In the genomic region with DNA sequence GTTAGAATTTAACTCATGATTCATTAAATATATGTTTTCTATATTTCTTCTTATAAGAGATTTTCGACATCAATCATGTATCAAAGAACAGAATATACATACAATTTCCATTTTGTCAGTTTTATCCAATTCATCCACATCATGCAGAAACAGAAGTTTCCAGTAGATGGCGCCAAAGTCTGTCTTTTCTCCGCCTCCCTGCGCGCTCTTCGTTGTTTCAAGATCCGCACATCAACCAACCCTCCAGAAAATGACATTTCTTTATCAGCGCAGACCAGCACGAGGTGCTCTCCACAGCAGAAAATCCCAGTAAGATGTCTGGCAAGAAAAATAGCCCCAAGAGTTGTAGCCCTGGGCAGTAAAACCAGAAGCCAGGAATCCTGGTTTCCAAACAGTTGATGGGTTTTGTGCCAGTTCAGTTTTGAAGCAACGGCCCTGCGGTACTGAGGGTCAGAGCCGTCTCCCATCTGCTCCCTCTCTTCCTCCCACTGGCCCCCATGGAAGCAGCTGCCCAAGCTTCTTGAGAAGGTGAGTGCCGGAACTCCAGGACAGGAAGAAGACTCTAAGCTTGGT, we compare ENCODE assay signal across 8 cellular contexts. TPM values are rescaled to one million over a fixed set of nuclear protein-coding genes. Genes with fewer than 3 reads are reported as not detected.
DNase-seq lines count a peak whose midpoint lies in the region; ATAC-seq and TF ChIP-seq lines count a peak whose summit lies in the region.

No MANE protein-coding gene starts in this region.

- H3K4me1 Mint-ChIP-seq in T-helper 1 cell treated with Interleukin-12 subunit alpha and Interleukin-12 subunit beta and Interleukin-4 antibody, amounts not matched to agents 30 μg/mL and 1 μg/mL, for 36 hours (ENCODE audit: low read depth): peaks cover 2% of the 10 kb centered on the region

- H3K4me3 Mint-ChIP-seq in T-helper 1 cell treated with Interleukin-12 subunit alpha and Interleukin-12 subunit beta and Interleukin-4 antibody, amounts not matched to agents 30 μg/mL and 1 μg/mL, for 36 hours: no peak overlapping the region

- no peaks in the 10 kb centered on the region for H3K79me2 ChIP-seq in ACC112 (ENCODE audit: control insufficient read depth, insufficient read depth, low read length, unreplicated experiment)

- peaks cover 4% of the 10 kb centered on the region for H3K27me3 Mint-ChIP-seq in T-helper 1 cell treated with Interleukin-12 subunit alpha and Interleukin-12 subunit beta and Interleukin-4 antibody, amounts not matched to agents 30 μg/mL and 1 μg/mL, for 36 hours (ENCODE audit: low read depth)

- peak overlapping the region; percentile 46 for H3K27ac Mint-ChIP-seq in T-helper 1 cell treated with Interleukin-12 subunit alpha and Interleukin-12 subunit beta and Interleukin-4 antibody, amounts not matched to agents 30 μg/mL and 1 μg/mL, for 36 hours

- H3K27me3 ChIP-seq in ACC112 (ENCODE audit: insufficient read depth, low read length) (peaks cover 17% of the 10 kb centered on the region; the same call in 1 of the 2 replicates), spleen (replicated peaks in 1 of 7) (peaks cover 0 to 20% (median 0%) of the 10 kb centered on the region in 7 donors)

- 26 to 31% (median 28%) methylated on average over 13 of the region's 13 CpGs for WGBS in spleen, 5 donors

- H3K36me3 ChIP-seq in ACC112 (ENCODE audit: insufficient read depth, low read length) (no peaks in the 10 kb centered on the region), spleen (no peaks in the 10 kb centered on the region)

- no peaks in the 10 kb centered on the region for H3K36me3 Mint-ChIP-seq in T-helper 1 cell treated with Interleukin-12 subunit alpha and Interleukin-12 subunit beta and Interleukin-4 antibody, amounts not matched to agents 30 μg/mL and 1 μg/mL, for 36 hours (ENCODE audit: low read depth)

- in situ Hi-C loops in GM13977 (cut with MboI; ENCODE audit: low pct_unique_long_range_greater_than_20kb, low sequenced_read_pairs, unreplicated experiment): loop anchor here (25.0 kb wide), 2 partner anchors 759 to 1284 kb away; no protein-coding TSS in a partner anchor
- in situ Hi-C loops in astrocyte of the cerebellum (cut with HindIII; ENCODE audit: low sequenced_read_pairs): no loop called here

- TF ChIP-seq CTCF in GM13977 (IDR thresholded peaks at IDR 0.05; ENCODE audit: extremely low read depth, insufficient read depth, missing control alignments) (peak; percentile 73), NB4 (IDR thresholded peaks at IDR 0.05; ENCODE audit: low read depth, low read length) (peak; percentile 53), astrocyte of the cerebellum (IDR thresholded peaks at IDR 0.05; ENCODE audit: low read depth, low read length, missing control alignments) (peak; percentile 68), spleen (IDR thresholded peaks at IDR 0.05 in 8 of 11, conservative IDR thresholded peaks at IDR 0.05 in 3 of 11) (peak; percentile 71 to 91 (median 84))

- no peak for ATAC-seq in GM18867 (IDR thresholded peaks at IDR 0.05; ENCODE audit: unreplicated experiment)

- no peaks in the 10 kb centered on the region for H3K9me3 ChIP-seq in spleen

- H3K4me3 ChIP-seq in ACC112 (ENCODE audit: low read depth, low read length): no peak overlapping the region
- H3K4me3 ChIP-seq in NB4 (ENCODE audit: low read depth, low read length): no peak overlapping the region
- H3K4me3 ChIP-seq in astrocyte of the cerebellum (ENCODE audit: low read depth, low read length): no peak overlapping the region
- H3K4me3 ChIP-seq in spleen: no peak overlapping the region

- H3K4me1 ChIP-seq in ACC112 (ENCODE audit: control insufficient read depth, insufficient read depth, low read length, unreplicated experiment) (no peaks in the 10 kb centered on the region), spleen (peaks cover 0 to 8% (median 2%) of the 10 kb centered on the region in 6 donors)

- TF ChIP-seq POLR2A in NB4 (IDR thresholded peaks at IDR 0.05; ENCODE audit: extremely low read depth, insufficient read length) (no peak), spleen (IDR thresholded peaks at IDR 0.05) (no peak)

- DNase-seq in GM13977 (ENCODE audit: low spot score): peak; percentile 87
- peak; percentile 70 for DNase-seq in NB4 (ENCODE audit: low read depth)
- peak; percentile 32 for DNase-seq in astrocyte of the cerebellum (ENCODE audit: low read depth)
- peak; percentile 36 to 48 for DNase-seq in hippocampal formation (lab: John Stamatoyannopoulos, UW)
- DNase-seq in spleen: no peak

- H2AFZ ChIP-seq in ACC112 (ENCODE audit: low read length, unreplicated experiment): peak overlapping the region; percentile 37

- no peaks in the 10 kb centered on the region for H3K9me3 Mint-ChIP-seq in T-helper 1 cell treated with Interleukin-12 subunit alpha and Interleukin-12 subunit beta and Interleukin-4 antibody, amounts not matched to agents 30 μg/mL and 1 μg/mL, for 36 hours

- intact Hi-C loops in spleen (cut with DNase I; ENCODE audit: low total_unique reads): loop anchor here (5.0 kb wide), 1 partner anchor 1284 kb away; no protein-coding TSS in a partner anchor

- H3K27ac ChIP-seq in ACC112 (ENCODE audit: low read depth, low read length) (no peak overlapping the region), spleen (no peak overlapping the region)

RNA-seq across cellular contexts. Expression of a gene that starts 38.6 kb away (rescaled TPM):
- 10 to 100 TPM; 27.9 to 54.8 (median 41.0) TPM for total RNA-seq in spleen
- polyA plus RNA-seq in spleen: 1 to 10 TPM; 5.2 to 9.3 (median 7.2) TPM

RNA-seq across cellular contexts. Expression of a gene that starts 38.8 kb away (rescaled TPM):
- total RNA-seq in spleen: 100 to 1,000 TPM in 5 of 7 donors, 10 to 100 TPM in 2; 48.1 to 178 (median 101) TPM
- polyA plus RNA-seq in spleen: 10 to 100 TPM in 2 of 3 donors, 1 to 10 TPM in 1; 6.8 to 13.3 (median 12.9) TPM
